ENCODE assay signal across 1 cellular context in genomic region chr11:117179048-117179999, GRCh38.
TF ChIP-seq lines count a peak whose summit lies in the region.

No MANE protein-coding gene starts in this region.

TF ChIP-seq in HCT116, 20 proteins besides CTCF, POLR2A, EP300 and RAD21:
- no peak for TF ChIP-seq FOSL1 (IDR thresholded peaks at IDR 0.05; ENCODE audit: low read depth)
- no peak for TF ChIP-seq ELF1 (IDR thresholded peaks at IDR 0.05; ENCODE audit: borderline replicate concordance, low read depth)
- no peak for TF ChIP-seq EGR1 (IDR thresholded peaks at IDR 0.05; ENCODE audit: low read depth)
- no peak for TF ChIP-seq SIN3A (IDR thresholded peaks at IDR 0.05; ENCODE audit: low read depth)
- TF ChIP-seq EZH2 (IDR thresholded peaks at IDR 0.05) = no peak
- TF ChIP-seq EZH2phosphoT487 (IDR thresholded peaks at IDR 0.05; ENCODE audit: borderline replicate concordance) = no peak
- no peak for TF ChIP-seq SP1 (IDR thresholded peaks at IDR 0.05; ENCODE audit: low read depth)
- TF ChIP-seq JUND (IDR thresholded peaks at IDR 0.05) = no peak
- no peak for TF ChIP-seq CBX3 (IDR thresholded peaks at IDR 0.05; ENCODE audit: low read depth)
- TF ChIP-seq POLR2AphosphoS5 (IDR thresholded peaks at IDR 0.05; ENCODE audit: low read depth, low read length) = no peak
- TF ChIP-seq MAX (IDR thresholded peaks at IDR 0.05) = no peak
- no peak for TF ChIP-seq YY1 (IDR thresholded peaks at IDR 0.05; ENCODE audit: extremely low read depth, insufficient replicate concordance, low read depth, low read length)
- TF ChIP-seq CEBPB (IDR thresholded peaks at IDR 0.05; ENCODE audit: low read depth) = no peak
- no peak for TF ChIP-seq ZBTB33 (IDR thresholded peaks at IDR 0.05; ENCODE audit: extremely low read depth, insufficient replicate concordance, low read length)
- no peak for TF ChIP-seq ZNF274 (IDR thresholded peaks at IDR 0.05; ENCODE audit: low read depth, low read length)
- no peak for TF ChIP-seq ATF3 (IDR thresholded peaks at IDR 0.05)
- no peak for TF ChIP-seq TCF7L2 (IDR thresholded peaks at IDR 0.05; ENCODE audit: borderline replicate concordance, extremely low read depth, insufficient read depth, insufficient read length)
